9 cellular contexts compared by ENCODE assay signal in genomic region chr22:38753894-38754246, GRCh38. TPM values are rescaled to one million over a fixed set of nuclear protein-coding genes. Genes with fewer than 3 reads are reported as not detected.
DNase-seq lines count a peak whose midpoint lies in the region; ATAC-seq, FAIRE-seq and TF ChIP-seq lines count a peak whose summit lies in the region.
"Had no signal": no experiment of that assay in that cellular context is flagged by ENCODE, and none has a peak within 500 bp of the region (broad histone marks: within the 10 kb centered on the region; RNA-seq: fewer than 3 reads in every experiment).

No MANE protein-coding gene starts in this region.

- TF ChIP-seq CTCF in breast epithelium (IDR thresholded peaks at IDR 0.05), result no peak

- POLR2A ChIA-PET in naive thymus-derived CD4-positive, alpha-beta T cell (lab: Charles Lee), result interaction anchor here (0.9 to 33.7 kb wide), 7 partner anchors 2 to 90 kb away, joined by 3 to 1007 read pairs (median 11); partner anchors contain the start of genes GTPBP1, NPTXR and SUN2

- H3K27me3 Mint-ChIP-seq in naive thymus-derived CD4-positive, alpha-beta T cell, result no peaks in the 10 kb centered on the region

- H3K4me3 ChIP-seq in ACC112 (ENCODE audit: low read depth, low read length) (peak overlapping the region; percentile 74), HUES64 (ENCODE audit: low read length) (peak overlapping the region; percentile 64; the same call in 1 of the 2 replicates), breast epithelium (peak overlapping the region; percentile 56 to 99 (median 75))
- H3K4me3 ChIP-seq in naive thymus-derived CD4-positive, alpha-beta T cell (ENCODE audit: low read length), result peak overlapping the region; percentile 95

- H3K4me3 Mint-ChIP-seq in naive thymus-derived CD4-positive, alpha-beta T cell, result peak overlapping the region; percentile 95 to 99 (median 96)

- TF ChIP-seq POLR2A in breast epithelium (IDR thresholded peaks at IDR 0.05), result no peak

- peaks cover 0 to 1% (median 0%) of the 10 kb centered on the region in 11 donors for H3K9me3 Mint-ChIP-seq in naive thymus-derived CD4-positive, alpha-beta T cell

- intact Hi-C loops in breast epithelium (cut with DNase I; ENCODE audit: low total_unique reads), result loop anchor here (10.0 kb wide), 1 partner anchor 49 kb away; the partner anchor contains the start of genes GTPBP1 and JOSD1
- intact Hi-C loops in naive thymus-derived CD4-positive, alpha-beta T cell (cut with micrococcal nuclease), result loop anchor here (1.0 to 10.0 kb wide), 3 partner anchors 49 to 561 kb away; partner anchors contain the start of genes GTPBP1 (in 1 of the 2) and RPL3 (in 1 of the 2)

- CTCF ChIA-PET in naive thymus-derived CD4-positive, alpha-beta T cell (lab: Charles Lee), result interaction anchor here (1.2 to 1.4 kb wide), 2 partner anchors 19 to 21 kb away, joined by 3 to 6 read pairs; no protein-coding TSS in a partner anchor

- FAIRE-seq in GM19239 (lab: Jason Lieb, UNC), result no peak

- H3K9ac ChIP-seq in HUES64 (ENCODE audit: low read depth, low read length), result no peak overlapping the region

- peak overlapping the region; percentile 94 to 100 (median 99) for H3K27ac Mint-ChIP-seq in naive thymus-derived CD4-positive, alpha-beta T cell

- no peak for ATAC-seq in naive thymus-derived CD4-positive, alpha-beta T cell
- no peak for ATAC-seq in GM19328 (IDR thresholded peaks at IDR 0.05; ENCODE audit: unreplicated experiment)

- H3K36me3 Mint-ChIP-seq in naive thymus-derived CD4-positive, alpha-beta T cell, result peaks cover 12 to 59% (median 36%) of the 10 kb centered on the region in 5 donors

- no peaks in the 10 kb centered on the region for H3K9me3 ChIP-seq in HUES64 (ENCODE audit: insufficient read depth, low read depth, low read length)
- H3K9me3 ChIP-seq in breast epithelium, result no peaks in the 10 kb centered on the region
- no peaks in the 10 kb centered on the region for H3K9me3 ChIP-seq in naive thymus-derived CD4-positive, alpha-beta T cell (ENCODE audit: control insufficient read depth in 2 of 3, low read length in 3 of 3)

- H3K4me1 ChIP-seq in ACC112 (ENCODE audit: control insufficient read depth, insufficient read depth, low read length, unreplicated experiment) (peaks cover 8% of the 10 kb centered on the region), HUES64 (ENCODE audit: insufficient read depth, low read length) (peaks cover 7% of the 10 kb centered on the region), breast epithelium (peaks cover 4 to 28% of the 10 kb centered on the region in 2 donors)
- H3K4me1 ChIP-seq in naive thymus-derived CD4-positive, alpha-beta T cell (ENCODE audit: control insufficient read depth in 2 of 2, insufficient read depth in 2 of 2, low read length in 2 of 2), result peaks cover 65 to 70% of the 10 kb centered on the region in 2 donors

- H3K27ac ChIP-seq in ACC112 (ENCODE audit: low read depth, low read length), result 0 out of 2 replicates have a peak overlapping the region, but pooled peaks have one; percentile 88
- peak overlapping the region; percentile 19; the same call in 1 of the 2 replicates for H3K27ac ChIP-seq in HUES64 (ENCODE audit: low read depth, low read length)
- peak overlapping the region; percentile 96 to 100 for H3K27ac ChIP-seq in breast epithelium
- peak overlapping the region; percentile 81 for H3K27ac ChIP-seq in naive thymus-derived CD4-positive, alpha-beta T cell (ENCODE audit: low read depth, low read length)

- DNase-seq in breast epithelium (ENCODE audit: low spot score in 2 of 2) (no peak), Ammon's horn (ENCODE audit: low spot score) (no peak), anterior cingulate cortex (lab: John Stamatoyannopoulos, UW) (no peak), GM19239 (ENCODE audit: insufficient read length, low spot score) (no peak)
- DNase-seq in naive thymus-derived CD4-positive, alpha-beta T cell, result peak in 4 of 9 donors; percentile 27 to 32 (median 28)
- DNase-seq: NCI-H2107 had no signal

- H3K36me3 ChIP-seq in ACC112 (ENCODE audit: insufficient read depth, low read length) (no peaks in the 10 kb centered on the region), HUES64 (ENCODE audit: insufficient read depth, low read length) (peaks cover 2% of the 10 kb centered on the region; the same call in 1 of the 2 replicates), breast epithelium (peaks cover 8% of the 10 kb centered on the region)
- H3K36me3 ChIP-seq in naive thymus-derived CD4-positive, alpha-beta T cell (ENCODE audit: control insufficient read depth in 2 of 3, insufficient read depth in 3 of 3, low read length in 3 of 3), result peaks cover 22 to 41% (median 27%) of the 10 kb centered on the region in 3 experiments

- peaks cover 10% of the 10 kb centered on the region for H3K79me2 ChIP-seq in ACC112 (ENCODE audit: control insufficient read depth, insufficient read depth, low read length, unreplicated experiment)

- H3K27me3 ChIP-seq in ACC112 (ENCODE audit: insufficient read depth, low read length) (no peaks in the 10 kb centered on the region), HUES64 (ENCODE audit: insufficient read depth, low read length) (0 out of 2 replicates have a peak, but pooled peaks cover 7% of the 10 kb centered on the region), breast epithelium (no peaks in the 10 kb centered on the region)
- H3K27me3 ChIP-seq in naive thymus-derived CD4-positive, alpha-beta T cell (ENCODE audit: control insufficient read depth in 2 of 2, insufficient read depth in 2 of 2, low read length in 2 of 2), result no peaks in the 10 kb centered on the region

- H2AFZ ChIP-seq in ACC112 (ENCODE audit: low read length, unreplicated experiment), result no peak overlapping the region

- 80% methylated on average over 5 of the region's 5 CpGs for WGBS in HUES64

- H3K4me1 Mint-ChIP-seq in naive thymus-derived CD4-positive, alpha-beta T cell, result peaks cover 45 to 77% (median 69%) of the 10 kb centered on the region in 7 donors

RNA-seq across cellular contexts. Expression of gene SUN2, which starts 1.9 kb away (rescaled TPM):
- polyA plus RNA-seq in HUES64 (2013, experiment 1 of 2), result 9.0 TPM
- polyA plus RNA-seq in HUES64 (2013, experiment 2 of 2), result 13.0 TPM
- total RNA-seq in breast epithelium, result 100 to 1,000 TPM; 173 to 577 (median 266) TPM
- total RNA-seq in naive thymus-derived CD4-positive, alpha-beta T cell, result 100 to 1,000 TPM; 509 to 977 (median 558) TPM
- polyA plus RNA-seq in naive thymus-derived CD4-positive, alpha-beta T cell, result 100 to 1,000 TPM; 397 to 696 TPM

RNA-seq across cellular contexts. Expression of gene DNAL4, which starts 40.1 kb away (rescaled TPM):
- 9.8 TPM for polyA plus RNA-seq in HUES64 (2013, experiment 1 of 2)
- polyA plus RNA-seq in HUES64 (2013, experiment 2 of 2), result 11.5 TPM
- total RNA-seq in breast epithelium, result 10 to 100 TPM; 17.8 to 31.2 (median 21.3) TPM
- 10 to 100 TPM in 2 of 5 experiments, 1 to 10 TPM in 3; 5.0 to 11.1 (median 8.9) TPM for total RNA-seq in naive thymus-derived CD4-positive, alpha-beta T cell
- polyA plus RNA-seq in naive thymus-derived CD4-positive, alpha-beta T cell, result 10 to 100 TPM in 1 of 2 donors, 1 to 10 TPM in 1; 9.8 to 15.0 TPM

RNA-seq across cellular contexts. Expression of gene GTPBP1, which starts 48.1 kb away (rescaled TPM):
- 39.8 TPM for polyA plus RNA-seq in HUES64 (2013, experiment 1 of 2)
- 42.3 TPM for polyA plus RNA-seq in HUES64 (2013, experiment 2 of 2)
- total RNA-seq in breast epithelium, result 10 to 100 TPM; 32.3 to 58.7 (median 56.9) TPM
- 100 to 1,000 TPM in 2 of 5 experiments, 10 to 100 TPM in 3; 79.1 to 209 (median 91.9) TPM for total RNA-seq in naive thymus-derived CD4-positive, alpha-beta T cell
- 10 to 100 TPM; 16.9 to 32.8 TPM for polyA plus RNA-seq in naive thymus-derived CD4-positive, alpha-beta T cell

RNA-seq across cellular contexts. Expression of gene JOSD1, which starts 53.1 kb away (rescaled TPM):
- 14.3 TPM for polyA plus RNA-seq in HUES64 (2013, experiment 1 of 2)
- polyA plus RNA-seq in HUES64 (2013, experiment 2 of 2), result 19.0 TPM
- 10 to 100 TPM; 60.5 to 80.8 (median 61.3) TPM for total RNA-seq in breast epithelium
- 100 to 1,000 TPM in 2 of 5 experiments, 10 to 100 TPM in 3; 60.6 to 175 (median 74.9) TPM for total RNA-seq in naive thymus-derived CD4-positive, alpha-beta T cell
- 1 to 10 TPM; 7.4 to 8.1 TPM for polyA plus RNA-seq in naive thymus-derived CD4-positive, alpha-beta T cell

Comparison
In these comparisons a context has a peak if more than half of its experiments do, and no peak if none do; other contexts are left out.
1. H3K27ac ChIP-seq: peak in every context shown above with its lines; median percentile 98 in breast epithelium; 88 in ACC112; 81 in naive thymus-derived CD4-positive, alpha-beta T cell; 19 in HUES64.